ENCODE assay signal across 11 cellular contexts in genomic region chr10:82796510-82796909, GRCh38.
DNase-seq lines count a peak whose midpoint lies in the region; ATAC-seq and TF ChIP-seq lines count a peak whose summit lies in the region.
"Had no signal": no experiment of that assay in that cellular context is flagged by ENCODE, and none has a peak within 500 bp of the region (broad histone marks: within the 10 kb centered on the region; RNA-seq: fewer than 3 reads in every experiment).

No MANE protein-coding gene starts in this region.

- no peak overlapping the region for H3K4me3 ChIP-seq in brain microvascular endothelial cell (ENCODE audit: low read depth, low read length)
- H3K4me3 ChIP-seq in osteoblast (ENCODE audit: insufficient read depth, low read length), result no peak overlapping the region
- H3K4me3 ChIP-seq in mucosa of descending colon, result no peak overlapping the region

- in situ Hi-C loops in brain microvascular endothelial cell (cut with HindIII; ENCODE audit: low pct_ligation_motif_present, low sequenced_read_pairs), result no loop called here

- intact Hi-C loops in mucosa of descending colon (cut with DNase I, micrococcal nuclease), result no loop called here

- peak; percentile 23 for TF ChIP-seq CTCF in brain microvascular endothelial cell (IDR thresholded peaks at IDR 0.05; ENCODE audit: low read depth, low read length, missing control alignments)
- TF ChIP-seq CTCF in osteoblast (IDR thresholded peaks at IDR 0.05; ENCODE audit: extremely low read depth, low read depth, low read length), result peak; percentile 34
- TF ChIP-seq CTCF in mucosa of descending colon (IDR thresholded peaks at IDR 0.05), result no peak

- H3K36me3 ChIP-seq in brain microvascular endothelial cell (replicated peaks) (no peaks in the 10 kb centered on the region), osteoblast (ENCODE audit: insufficient read depth, low read length) (no peaks in the 10 kb centered on the region), mucosa of descending colon (ENCODE audit: low read depth) (no peaks in the 10 kb centered on the region)

- H3K27ac ChIP-seq in brain microvascular endothelial cell (no peak overlapping the region), osteoblast (ENCODE audit: low read depth, low read length) (no peak overlapping the region)

- H3K79me2 ChIP-seq in osteoblast (ENCODE audit: insufficient read depth, low read length), result no peaks in the 10 kb centered on the region

- H3K4me1 ChIP-seq in osteoblast (ENCODE audit: insufficient read depth, low read length) (no peaks in the 10 kb centered on the region), mucosa of descending colon (ENCODE audit: low read depth) (no peaks in the 10 kb centered on the region)

- no peak overlapping the region for H2AFZ ChIP-seq in osteoblast (ENCODE audit: low read length)

- DNase-seq in NCI-H510A treated with DMSO at 0.1 percent for 48 hours (lab: John Stamatoyannopoulos, UW), result peak; percentile 23
- no peak for DNase-seq in NCI-H510A (lab: John Stamatoyannopoulos, UW)
- DNase-seq in NCI-H1694 treated with DMSO at 0.1 percent for 48 hours (lab: John Stamatoyannopoulos, UW), result peak; percentile 9
- no peak for DNase-seq in brain microvascular endothelial cell
- no peak for DNase-seq in osteoblast (ENCODE audit: insufficient read length, low spot score, missing footprints)
- no peak for DNase-seq in NCI-H748 (lab: John Stamatoyannopoulos, UW; ENCODE audit: unreplicated experiment)
- no peak for DNase-seq in COR-L47 (lab: John Stamatoyannopoulos, UW)
- no peak for DNase-seq in mucosa of descending colon
- DNase-seq: CD4-positive, CD25-positive, alpha-beta regulatory T cell; effector memory CD4-positive, alpha-beta T cell; stimulated activated CD4-positive, alpha-beta T cell treated with anti-CD3 and anti-CD28 coated beads, Interleukin-4, amount 100 ng/mL, for 24 hours had no signal

- ATAC-seq in mucosa of descending colon, result no peak

- H3K27me3 ChIP-seq in brain microvascular endothelial cell (replicated peaks) (no peaks in the 10 kb centered on the region), osteoblast (ENCODE audit: insufficient read depth, low read length) (no peaks in the 10 kb centered on the region)

- no peak overlapping the region for H3K4me2 ChIP-seq in osteoblast (ENCODE audit: insufficient read depth, low read length)

- H4K20me1 ChIP-seq in osteoblast (ENCODE audit: insufficient read depth, low read length), result no peaks in the 10 kb centered on the region

- H3K9me3 ChIP-seq in osteoblast (ENCODE audit: low read depth, low read length), result no peaks in the 10 kb centered on the region
- no peaks in the 10 kb centered on the region for H3K9me3 ChIP-seq in mucosa of descending colon

Comparison
In these comparisons a context has a peak if more than half of its experiments do, and no peak if none do; other contexts are left out.
1. DNase-seq: peak in NCI-H510A treated with DMSO at 0.1 percent for 48 hours (single experiment) and NCI-H1694 treated with DMSO at 0.1 percent for 48 hours (single experiment); none in NCI-H510A (single experiment), brain microvascular endothelial cell (single experiment), osteoblast (single experiment), NCI-H748 (single experiment), COR-L47 (single experiment) and mucosa of descending colon (0 of 3).